ENCODE assay signal across 8 cellular contexts in genomic region chr3:14548321-14548729, GRCh38. TPM values are rescaled to one million over a fixed set of nuclear protein-coding genes. Genes with fewer than 3 reads are reported as not detected.
A peak's percentile ranks its signal among the peaks of the same experiment; 100 is the strongest.
DNase-seq lines count a peak whose midpoint lies in the region; ATAC-seq and TF ChIP-seq lines count a peak whose summit lies in the region.

No MANE protein-coding gene starts in this region.

- H3K79me2 ChIP-seq in HCT116 (ENCODE audit: insufficient read depth, low read length): no peaks in the 10 kb centered on the region
- no peaks in the 10 kb centered on the region for H3K79me2 ChIP-seq in OCI-LY7 (ENCODE audit: insufficient read depth, low read depth, low read length)

- BruUV-seq in HCT116 (replicated peaks; lab: Mats Ljungman, UMichigan) (no TSS peak), OCI-LY7 (replicated peaks; lab: Mats Ljungman, UMichigan) (no TSS peak)

- H3K4me3 Mint-ChIP-seq in activated naive CD8-positive, alpha-beta T cell treated with anti-CD3 and anti-CD28 coated beads for 36 hours: no peak overlapping the region

- H3K4me1 ChIP-seq in HCT116 (ENCODE audit: control insufficient read depth in 1 of 2, insufficient read depth in 2 of 2, low read length in 2 of 2): peaks cover 0 to 13% of the 10 kb centered on the region in 2 experiments; a peak in 2 of 4 replicates
- H3K4me1 ChIP-seq in OCI-LY7 (ENCODE audit: insufficient read depth, low read length, poor library complexity, severe bottlenecking): no peaks in the 10 kb centered on the region
- H3K4me1 ChIP-seq in heart right ventricle: peaks cover 0 to 35% (median 11%) of the 10 kb centered on the region in 9 donors

- no peak for TF ChIP-seq POLR2A in HCT116 (IDR thresholded peaks at IDR 0.05; ENCODE audit: borderline replicate concordance, extremely low read depth, insufficient read depth, insufficient read length)

- H3K27me3 Mint-ChIP-seq in activated naive CD8-positive, alpha-beta T cell treated with anti-CD3 and anti-CD28 coated beads for 36 hours: peaks cover 49% of the 10 kb centered on the region

- peak; percentile 85 for TF ChIP-seq RAD21 in HCT116 (IDR thresholded peaks at IDR 0.05; ENCODE audit: low read depth)

- no peaks in the 10 kb centered on the region for H3K27me3 ChIP-seq in HCT116 (ENCODE audit: insufficient read depth, low read length)
- H3K27me3 ChIP-seq in heart right ventricle: peaks cover 0 to 7% (median 0%) of the 10 kb centered on the region in 7 donors

- H3K9ac ChIP-seq in HCT116 (ENCODE audit: low read length): no peak overlapping the region

- no peaks in the 10 kb centered on the region for H3K9me3 Mint-ChIP-seq in activated naive CD8-positive, alpha-beta T cell treated with anti-CD3 and anti-CD28 coated beads for 36 hours

- H2AFZ ChIP-seq in HCT116 (ENCODE audit: low read depth, low read length, poor library complexity, severe bottlenecking) (no peak overlapping the region), OCI-LY7 (ENCODE audit: low read length) (no peak overlapping the region)

- CTCF ChIA-PET in HCT116 (lab: Charles Lee): interaction anchor here (1.1 to 2.3 kb wide), 8 partner anchors 9 to 652 kb away, joined by 3 to 17 read pairs (median 4); no protein-coding TSS in a partner anchor
- CTCF ChIA-PET in OCI-LY7 (lab: Charles Lee; ENCODE audit: unreplicated experiment): no interaction called here

- POLR2A ChIA-PET in HCT116 (lab: Charles Lee): interaction anchor here (0.9 kb wide), 1 partner anchor 10 kb away, joined by 3 read pairs; no protein-coding TSS in a partner anchor
- POLR2A ChIA-PET in OCI-LY7 (lab: Charles Lee): no interaction called here

- no peaks in the 10 kb centered on the region for H3K4me1 Mint-ChIP-seq in activated naive CD8-positive, alpha-beta T cell treated with anti-CD3 and anti-CD28 coated beads for 36 hours

- H3K9me2 ChIP-seq in HCT116 (ENCODE audit: insufficient read depth): no peaks in the 10 kb centered on the region
- no peaks in the 10 kb centered on the region for H3K9me2 ChIP-seq in OCI-LY7 (ENCODE audit: insufficient read depth, low read length)

- H3K27ac ChIP-seq in HCT116 (ENCODE audit: low read depth, low read length) (no peak overlapping the region), OCI-LY7 (ENCODE audit: low read depth, low read length, poor library complexity, severe bottlenecking) (no peak overlapping the region), heart right ventricle (peak overlapping the region in 2 of 10 donors; percentile 12 to 44)

- H3K27ac Mint-ChIP-seq in activated naive CD8-positive, alpha-beta T cell treated with anti-CD3 and anti-CD28 coated beads for 36 hours: no peak overlapping the region

- H3K4me2 ChIP-seq in HCT116 (ENCODE audit: low read length): no peak overlapping the region
- no peak overlapping the region for H3K4me2 ChIP-seq in OCI-LY7 (ENCODE audit: low read length)

- TF ChIP-seq CTCF in HCT116 (IDR thresholded peaks at IDR 0.05 in 2 of 3, conservative IDR thresholded peaks at IDR 0.05 in 1 of 3; ENCODE audit: borderline replicate concordance in 1 of 3, insufficient read depth in 1 of 3, low read depth in 2 of 3, low read length in 2 of 3) (peak; percentile 74 to 86 (median 78)), OCI-LY7 (conservative IDR thresholded peaks at IDR 0.05; ENCODE audit: low read length) (peak; percentile 80), heart right ventricle (IDR thresholded peaks at IDR 0.05) (peak; percentile 45 to 84 (median 78))

- RAD21 ChIA-PET in HCT116 (lab: Charles Lee; ENCODE audit: low non-redundant PET in 1 of 2, low total read pairs in 2 of 2, uncharacterized antibody in 2 of 2, unreplicated experiment in 2 of 2): no interaction called here

- H3K9me3 ChIP-seq in HCT116 (ENCODE audit: control insufficient read depth in 1 of 2, insufficient read depth in 1 of 2, low read depth in 1 of 2, low read length in 2 of 2): no peaks in the 10 kb centered on the region
- no peaks in the 10 kb centered on the region for H3K9me3 ChIP-seq in OCI-LY7 (ENCODE audit: low read length)
- no peaks in the 10 kb centered on the region for H3K9me3 ChIP-seq in heart right ventricle

- no peaks in the 10 kb centered on the region for H3K36me3 Mint-ChIP-seq in activated naive CD8-positive, alpha-beta T cell treated with anti-CD3 and anti-CD28 coated beads for 36 hours

- 10 to 12% methylated on average over 12 of the region's 12 CpGs for WGBS in heart right ventricle, 2 donors

- intact Hi-C loops in HCT116 (cut with micrococcal nuclease): loop anchor here (1.0 to 2.0 kb wide), 3 partner anchors 39 to 346 kb away; no protein-coding TSS in a partner anchor
- intact Hi-C loops in OCI-LY7 (cut with micrococcal nuclease; ENCODE audit: unreplicated experiment): loop anchor here (1.0 kb wide), 2 partner anchors 287 to 345 kb away; no protein-coding TSS in a partner anchor
- intact Hi-C loops in heart right ventricle (cut with DNase I): loop anchor here (1.0 to 10.0 kb wide), 6 partner anchors 36 to 288 kb away; no protein-coding TSS in a partner anchor

- H3K4me3 ChIP-seq in HCT116 (replicated peaks in 1 of 2; ENCODE audit: low read depth in 1 of 2, low read length in 2 of 2) (no peak overlapping the region), OCI-LY7 (ENCODE audit: low read depth, low read length, poor library complexity, severe bottlenecking) (no peak overlapping the region), heart right ventricle (no peak overlapping the region)

- H4K20me1 ChIP-seq in HCT116 (ENCODE audit: insufficient read depth) (no peaks in the 10 kb centered on the region), OCI-LY7 (ENCODE audit: insufficient read depth, low read length) (no peaks in the 10 kb centered on the region)

- ATAC-seq in HCT116: peak; percentile 96
- peak; percentile 79 to 93 (median 86) for ATAC-seq in heart right ventricle
- ATAC-seq in GM18867 (IDR thresholded peaks at IDR 0.05; ENCODE audit: unreplicated experiment): no peak
- no peak for ATAC-seq in GM19463 (IDR thresholded peaks at IDR 0.05; ENCODE audit: unreplicated experiment)

- H3K36me3 ChIP-seq in HCT116 (ENCODE audit: control insufficient read depth in 1 of 2, insufficient read depth in 2 of 2, low read length in 2 of 2) (no peaks in the 10 kb centered on the region), OCI-LY7 (ENCODE audit: insufficient read depth, low read length) (no peaks in the 10 kb centered on the region), heart right ventricle (no peaks in the 10 kb centered on the region)

- peak; percentile 18 for DNase-seq in COLO829 (ENCODE audit: low spot score)
- peak; percentile 39 for DNase-seq in HCT116 (ENCODE audit: low read depth, low spot score)
- peak; percentile 61 for DNase-seq in OCI-LY7 (ENCODE audit: low spot score)
- peak; percentile 39 for DNase-seq in activated naive CD8-positive, alpha-beta T cell treated with anti-CD3 and anti-CD28 coated beads for 36 hours
- DNase-seq in heart right ventricle: peak; percentile 64 to 82
- peak; percentile 77 for DNase-seq in retina

TF ChIP-seq in HCT116, 20 proteins besides CTCF, POLR2A, EP300 and RAD21:
- TF ChIP-seq YY1 (IDR thresholded peaks at IDR 0.05; ENCODE audit: extremely low read depth, insufficient replicate concordance, low read depth, low read length) (peak; percentile 21), CBX3 (IDR thresholded peaks at IDR 0.05; ENCODE audit: low read depth) (no peak)
TF ChIP-seq in HCT116: peak in this region for 1.

RNA-seq across cellular contexts. Expression of gene GRIP2, which starts 8.2 kb away (rescaled TPM):
- total RNA-seq in HCT116 (2021; ENCODE audit: unreplicated experiment): 0.34 TPM
- 0.38 and 0.56 TPM in 2 replicates for polyA plus RNA-seq in HCT116 (2012)
- not detected in 2 replicates for total RNA-seq in OCI-LY7 (2014; rRNA removed; shearing (Covaris generic))
- not detected in 2 replicates for total RNA-seq in OCI-LY7 (2022)
- not detected for total RNA-seq in activated naive CD8-positive, alpha-beta T cell treated with anti-CD3 and anti-CD28 coated beads for 36 hours
- total RNA-seq in heart right ventricle: 10 to 100 TPM; 13.2 to 70.1 (median 39.4) TPM
- polyA plus RNA-seq in heart right ventricle: 10 to 100 TPM in 1 of 2 donors, 1 to 10 TPM in 1; 7.4 to 56.8 TPM

Comparison
In these comparisons a context has a peak if more than half of its experiments do, and no peak if none do; other contexts are left out.
1. DNase-seq: peak in every context shown above with its lines; median percentile 77 in retina; 73 in heart right ventricle; 61 in OCI-LY7; 39 in HCT116; 39 in activated naive CD8-positive, alpha-beta T cell treated with anti-CD3 and anti-CD28 coated beads for 36 hours; 18 in COLO829.
2. ATAC-seq: peak in HCT116 (single experiment) and heart right ventricle (8 of 8); none in GM18867 (single experiment) and GM19463 (single experiment).
3. RNA of gene GRIP2, which starts 8.2 kb away (total RNA-seq): 13.2 to 70.1 TPM in heart right ventricle; 0.34 TPM in HCT116 (single experiment), not detected in OCI-LY7 and not detected in activated naive CD8-positive, alpha-beta T cell treated with anti-CD3 and anti-CD28 coated beads for 36 hours; every median in the first group is over 10 times any median in the second.
4. Peak in every context shown above with its lines, with median percentiles within 50 percentile points of each other: CTCF ChIP-seq.